Comparison of ENCODE assay signal across 8 cellular contexts in the genomic region with DNA sequence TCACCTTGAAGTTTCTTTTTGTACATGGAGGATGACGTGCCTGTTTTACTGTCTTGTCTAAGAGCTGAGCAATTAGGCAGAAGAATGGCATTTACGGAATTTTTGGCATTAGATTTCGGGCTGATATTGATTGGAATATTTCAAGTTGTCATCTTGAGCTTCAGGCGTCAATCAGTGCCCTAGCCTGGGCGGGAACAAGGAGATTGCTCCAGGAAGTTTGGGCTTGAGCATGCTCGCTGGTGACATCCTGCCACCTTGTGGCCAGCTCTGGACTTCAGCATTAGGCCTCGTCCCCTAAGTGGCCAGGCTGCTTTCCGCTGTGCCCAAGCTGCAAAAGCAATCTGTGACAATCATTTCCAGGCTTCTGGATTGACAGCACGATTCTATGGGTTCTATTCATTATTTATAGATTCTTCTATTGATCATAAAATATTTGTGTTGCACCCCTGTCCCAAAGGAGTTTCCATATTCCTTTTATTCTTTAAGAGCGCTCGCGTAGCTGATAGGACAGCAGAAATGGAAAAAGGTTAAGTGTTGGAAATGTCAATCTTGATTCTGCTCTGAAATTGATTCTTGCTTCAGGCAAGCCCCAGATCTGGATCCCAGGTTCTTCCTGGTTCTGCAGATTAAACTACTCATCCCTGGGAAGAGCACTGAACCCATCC.
DNase-seq lines count a peak whose midpoint lies in the region; ATAC-seq and TF ChIP-seq lines count a peak whose summit lies in the region.

No MANE protein-coding gene starts in this region.

- H3K4me3 ChIP-seq in DOHH2 (ENCODE audit: low read length) (no peak overlapping the region), H7 (ENCODE audit: insufficient read depth, low read depth, low read length) (no peak overlapping the region)

- peak; percentile 67 for DNase-seq in H7
- DNase-seq in NCI-H1092 treated with DMSO at 0.1 percent for 48 hours (lab: John Stamatoyannopoulos, UW): peak; percentile 72
- peak; percentile 0 for DNase-seq in SKM-1 treated with dmso at 0.1 percent for 144 hours (lab: John Stamatoyannopoulos, UW; ENCODE audit: unreplicated experiment)
- DNase-seq in anterior cingulate cortex (lab: John Stamatoyannopoulos, UW): peak in 56 of 58 donors; percentile 13 to 88 (median 60)
- peak; percentile 90 for DNase-seq in left ventricle myocardium superior
- DNase-seq in putamen (ENCODE audit: low spot score): peak; percentile 71

- H3K36me3 ChIP-seq in DOHH2 (ENCODE audit: control insufficient read depth, low read length) (no peaks in the 10 kb centered on the region), H7 (replicated peaks; ENCODE audit: control insufficient read depth, insufficient read depth, low read length) (no peaks in the 10 kb centered on the region)

- no peaks in the 10 kb centered on the region for H3K9me3 ChIP-seq in DOHH2 (ENCODE audit: control insufficient read depth, insufficient read depth, low read length)

- H3F3A ChIP-seq in DOHH2 (ENCODE audit: control insufficient read depth, insufficient read depth): no peaks in the 10 kb centered on the region

- no peaks in the 10 kb centered on the region for H3K4me1 ChIP-seq in DOHH2 (ENCODE audit: control insufficient read depth, low read length)

- ATAC-seq in left ventricle myocardium superior (peak; percentile 99), GM19452 (IDR thresholded peaks at IDR 0.05; ENCODE audit: unreplicated experiment) (no peak)

- no peak overlapping the region for H3K4me2 ChIP-seq in DOHH2 (ENCODE audit: low read length)

- no peak overlapping the region for H3K27ac ChIP-seq in DOHH2 (ENCODE audit: low read depth, low read length)

- no peaks in the 10 kb centered on the region for H4K20me1 ChIP-seq in DOHH2 (ENCODE audit: control insufficient read depth, insufficient read depth, low read depth, low read length)

- no peaks in the 10 kb centered on the region for H3K9me2 ChIP-seq in DOHH2 (replicated peaks; ENCODE audit: control insufficient read depth, low read length)

- H3K27me3 ChIP-seq in DOHH2 (ENCODE audit: control insufficient read depth, low read length) (peaks cover 14% of the 10 kb centered on the region), H7 (ENCODE audit: control insufficient read depth, insufficient read depth, low read length) (no peaks in the 10 kb centered on the region)

- intact Hi-C loops in left ventricle myocardium superior (cut with micrococcal nuclease): loop anchor here (1.0 to 10.0 kb wide), 2 partner anchors 86 to 324 kb away; no protein-coding TSS in a partner anchor

- TF ChIP-seq CTCF in DOHH2 (IDR thresholded peaks at IDR 0.05; ENCODE audit: low read depth, low read length, poor library complexity, severe bottlenecking): peak; percentile 83

- no peaks in the 10 kb centered on the region for H3K79me2 ChIP-seq in DOHH2 (ENCODE audit: control insufficient read depth, low read length)

Comparison
In these comparisons a context has a peak if more than half of its experiments do, and no peak if none do; other contexts are left out.
1. DNase-seq: peak in every context shown above with its lines; median percentile 90 in left ventricle myocardium superior; 72 in NCI-H1092 treated with DMSO at 0.1 percent for 48 hours; 71 in putamen; 67 in H7; 60 in anterior cingulate cortex; 0 in SKM-1 treated with dmso at 0.1 percent for 144 hours.